Comparison of ENCODE assay signal across 15 cellular contexts in genomic region chr2:45184606-45185005, GRCh38.
A peak's percentile ranks its signal among the peaks of the same experiment; 100 is the strongest.
DNase-seq lines count a peak whose midpoint lies in the region; ATAC-seq, FAIRE-seq and TF ChIP-seq lines count a peak whose summit lies in the region.
"Had no signal": no experiment of that assay in that cellular context is flagged by ENCODE, and none has a peak within 500 bp of the region (broad histone marks: within the 10 kb centered on the region; RNA-seq: fewer than 3 reads in every experiment).

No MANE protein-coding gene starts in this region.

- 62% methylated on average over 2 of the region's 5 CpGs; no CpG with 5 or more reads in 1 of the 2 experiments for WGBS in IMR-90 (ENCODE audit: extremely low coverage in 2 of 2, insufficient read length in 1 of 2), 2 experiments

- TF ChIP-seq RAD21 in IMR-90 (IDR thresholded peaks at IDR 0.05; ENCODE audit: low read length): no peak

- H3K36me3 ChIP-seq in IMR-90 (ENCODE audit: control insufficient read depth, insufficient read depth, low read length) (no peaks in the 10 kb centered on the region), astrocyte (ENCODE audit: insufficient read depth, low read length) (no peaks in the 10 kb centered on the region), left lung (no peaks in the 10 kb centered on the region)

- dilution Hi-C loops in IMR-90 (cut with HindIII; ENCODE audit: low sequenced_read_pairs, unreplicated experiment): no loop called here

- H3K27ac ChIP-seq in IMR-90 (ENCODE audit: insufficient read depth, low read length) (no peak overlapping the region), astrocyte (ENCODE audit: low read depth, low read length) (peak overlapping the region; percentile 2), left lung (no peak overlapping the region)

- POLR2A ChIA-PET in IMR-90 (lab: Charles Lee; ENCODE audit: unreplicated experiment): no interaction called here

- peaks cover 5% of the 10 kb centered on the region for H3K27me3 Mint-ChIP-seq in astrocyte (ENCODE audit: low read depth, unreplicated experiment)

- peak; percentile 82 for DNase-seq in AG10803 (ENCODE audit: low read depth)
- peak; percentile 61 for DNase-seq in IMR-90
- DNase-seq in astrocyte (ENCODE audit: low read depth): peak; percentile 83
- DNase-seq in kidney glomerular epithelial cell (lab: John Stamatoyannopoulos, UW): peak; percentile 82
- no peak for DNase-seq in left lung
- DNase-seq in activated gamma-delta T cell treated with Interleukin-2 at 50 U/mL for 16 hours: no peak
- no peak for DNase-seq in SKM-1 treated with dmso at 0.1 percent for 144 hours (lab: John Stamatoyannopoulos, UW; ENCODE audit: unreplicated experiment)
- DNase-seq: activated CD8-positive, alpha-beta memory T cell treated with anti-CD3 and anti-CD28 coated beads, Interleukin-2, amount 50 U/mL, for 48 hours; activated naive CD8-positive, alpha-beta T cell treated with anti-CD3 and anti-CD28 coated beads for 36 hours; DMS 273 treated with DMSO at 0.1 percent for 48 hours; MM.1S; NCI-H2107 had no signal

- H4K91ac ChIP-seq in IMR-90 (ENCODE audit: insufficient read depth, low read depth, low read length): no peak overlapping the region

- peaks cover 21% of the 10 kb centered on the region for H3K4me1 Mint-ChIP-seq in astrocyte (ENCODE audit: low read depth, unreplicated experiment)
- H3K4me1 Mint-ChIP-seq: activated naive CD8-positive, alpha-beta T cell treated with anti-CD3 and anti-CD28 coated beads for 36 hours had no signal

- peak overlapping the region; percentile 14; the same call in 1 of the 2 replicates for H3K4ac ChIP-seq in IMR-90 (ENCODE audit: low read depth, low read length)

- H3K4me3 ChIP-seq in AG10803 (ENCODE audit: low read length): no peak overlapping the region
- H3K4me3 ChIP-seq in IMR-90 (ENCODE audit: insufficient read depth, low read depth, low read length): no peak overlapping the region
- H3K4me3 ChIP-seq in astrocyte (ENCODE audit: insufficient read depth, low read depth, low read length): no peak overlapping the region
- H3K4me3 ChIP-seq in left lung: no peak overlapping the region

- in situ Hi-C loops in IMR-90 (cut with MboI; ENCODE audit: low sequenced_read_pairs): no loop called here

- intact Hi-C loops in IMR-90 (cut with micrococcal nuclease): no loop called here
- intact Hi-C loops in left lung (cut with DNase I): no loop called here

- peak overlapping the region; percentile 66 for H2AFZ ChIP-seq in IMR-90 (replicated peaks; ENCODE audit: low read length, poor library complexity)
- H2AFZ ChIP-seq in astrocyte (ENCODE audit: low read depth, low read length): no peak overlapping the region

- H3K9ac ChIP-seq in IMR-90 (ENCODE audit: low read depth, low read length): no peak overlapping the region
- no peak overlapping the region for H3K9ac ChIP-seq in astrocyte (ENCODE audit: low read length)

- peaks cover 21% of the 10 kb centered on the region for H3K27me3 ChIP-seq in IMR-90 (ENCODE audit: control insufficient read depth, insufficient read depth, low read length)
- peaks cover 5% of the 10 kb centered on the region for H3K27me3 ChIP-seq in astrocyte (ENCODE audit: insufficient read depth, low read length)
- peaks cover 0 to 7% of the 10 kb centered on the region in 2 donors for H3K27me3 ChIP-seq in left lung

- ATAC-seq in IMR-90 (ENCODE audit: low read depth) (no peak; the same call in 1 of the 2 replicates), HG03097 (IDR thresholded peaks at IDR 0.05; ENCODE audit: low FRiP score, unreplicated experiment) (no peak), left lung (no peak)
- ATAC-seq: WTC11 had no signal

- H3K79me1 ChIP-seq in IMR-90 (ENCODE audit: low read depth in 1 of 2, low read length in 2 of 2): no peaks in the 10 kb centered on the region

- no peak overlapping the region; the same call in 1 of the 2 replicates for H2AK5ac ChIP-seq in IMR-90 (ENCODE audit: low read depth, low read length)

- CTCF ChIA-PET in IMR-90 (lab: Yijun Ruan, JAX): no interaction called here

- H3K18ac ChIP-seq in IMR-90 (ENCODE audit: low read depth, low read length): no peak overlapping the region

- H2AK9ac ChIP-seq in IMR-90 (replicated peaks; ENCODE audit: low read depth, low read length, poor library complexity): no peak overlapping the region

- H2BK120ac ChIP-seq in IMR-90 (ENCODE audit: low read depth, low read length): 0 out of 2 replicates have a peak overlapping the region, but pooled peaks have one; percentile 32

- H3K36me3 Mint-ChIP-seq in astrocyte (ENCODE audit: low read depth, unreplicated experiment): peaks cover 3% of the 10 kb centered on the region
- H3K36me3 Mint-ChIP-seq: activated naive CD8-positive, alpha-beta T cell treated with anti-CD3 and anti-CD28 coated beads for 36 hours; WTC11 had no signal

- TF ChIP-seq POLR2A in IMR-90 (IDR thresholded peaks at IDR 0.05; ENCODE audit: low read depth, low read length): no peak

- H3K9me3 ChIP-seq in IMR-90 (ENCODE audit: control insufficient read depth, insufficient read depth, low read length): no peaks in the 10 kb centered on the region
- H3K9me3 ChIP-seq in astrocyte (ENCODE audit: insufficient read depth, low read depth, low read length): no peaks in the 10 kb centered on the region
- no peaks in the 10 kb centered on the region for H3K9me3 ChIP-seq in left lung

- no peak overlapping the region for H3K23ac ChIP-seq in IMR-90 (ENCODE audit: low read depth, low read length)

- H3K14ac ChIP-seq in IMR-90 (replicated peaks; ENCODE audit: low read depth, low read length): no peak overlapping the region

- no peaks in the 10 kb centered on the region for H4K20me1 ChIP-seq in IMR-90 (ENCODE audit: insufficient read depth, low read length)
- H4K20me1 ChIP-seq in astrocyte (ENCODE audit: insufficient read depth, low read length): no peaks in the 10 kb centered on the region

- 0 out of 2 replicates have a peak, but pooled peaks cover 12% of the 10 kb centered on the region for H3K9me1 ChIP-seq in IMR-90 (ENCODE audit: insufficient read depth, low read length)

- H3K4me2 ChIP-seq in IMR-90 (ENCODE audit: low read depth, low read length): no peak overlapping the region
- H3K4me2 ChIP-seq in astrocyte (ENCODE audit: low read length): peak overlapping the region; percentile 39

- peaks cover 2% of the 10 kb centered on the region for H3K9me3 Mint-ChIP-seq in astrocyte (ENCODE audit: unreplicated experiment)
- H3K9me3 Mint-ChIP-seq: activated naive CD8-positive, alpha-beta T cell treated with anti-CD3 and anti-CD28 coated beads for 36 hours; WTC11 had no signal

- TF ChIP-seq CTCF in AG10803 (conservative IDR thresholded peaks at IDR 0.05; ENCODE audit: low read length) (no peak), IMR-90 (conservative IDR thresholded peaks at IDR 0.05; ENCODE audit: low read depth, low read length) (no peak), astrocyte (IDR thresholded peaks at IDR 0.05; ENCODE audit: insufficient read depth, low read depth, low read length) (no peak), left lung (IDR thresholded peaks at IDR 0.05) (no peak)

- peak; percentile 99 for FAIRE-seq in astrocyte (lab: Jason Lieb, UNC)

- H2BK20ac ChIP-seq in IMR-90 (ENCODE audit: low read depth, low read length): 0 out of 2 replicates have a peak overlapping the region, but pooled peaks have one; percentile 27

- H3K79me2 ChIP-seq in astrocyte (ENCODE audit: insufficient read depth, low read length): no peaks in the 10 kb centered on the region

- no peak overlapping the region for H2BK5ac ChIP-seq in IMR-90 (ENCODE audit: low read depth, low read length, poor library complexity, severe bottlenecking)

- H3K4me1 ChIP-seq in IMR-90 (ENCODE audit: control insufficient read depth, insufficient read depth, low read length): peaks cover 11% of the 10 kb centered on the region
- peaks cover 18% of the 10 kb centered on the region for H3K4me1 ChIP-seq in astrocyte (ENCODE audit: insufficient read depth, low read length)
- no peaks in the 10 kb centered on the region for H3K4me1 ChIP-seq in left lung

- BruUV-seq in IMR-90 (replicated peaks; lab: Mats Ljungman, UMichigan): no TSS peak

- no peak overlapping the region for H4K8ac ChIP-seq in IMR-90 (ENCODE audit: low read depth in 2 of 2, low read length in 2 of 2)

- no peak overlapping the region for H3K4me3 Mint-ChIP-seq in astrocyte (ENCODE audit: unreplicated experiment)
- H3K4me3 Mint-ChIP-seq: activated naive CD8-positive, alpha-beta T cell treated with anti-CD3 and anti-CD28 coated beads for 36 hours; WTC11 had no signal

- no peak overlapping the region for H3K56ac ChIP-seq in IMR-90 (ENCODE audit: extremely low read depth, insufficient read depth, low read length)

- peak overlapping the region; percentile 35 for H3K27ac Mint-ChIP-seq in astrocyte (ENCODE audit: unreplicated experiment)
- H3K27ac Mint-ChIP-seq: activated naive CD8-positive, alpha-beta T cell treated with anti-CD3 and anti-CD28 coated beads for 36 hours; progenitor cell of endocrine pancreas; WTC11 had no signal

- H4K5ac ChIP-seq in IMR-90 (ENCODE audit: low read depth, low read length): no peak overlapping the region

- H2BK15ac ChIP-seq in IMR-90 (ENCODE audit: low read depth, low read length): peak overlapping the region; percentile 93; the same call in 1 of the 3 replicates

TF ChIP-seq in IMR-90, 13 proteins besides CTCF, POLR2A, EP300 and RAD21:
- no peak for TF ChIP-seq MAFK (IDR thresholded peaks at IDR 0.05; ENCODE audit: low read depth, low read length)
- no peak for TF ChIP-seq MXI1 (IDR thresholded peaks at IDR 0.05; ENCODE audit: borderline replicate concordance, low read depth, low read length)
- TF ChIP-seq RFX5 (IDR thresholded peaks at IDR 0.05; ENCODE audit: low read depth, low read length): no peak
- TF ChIP-seq SMC3 (IDR thresholded peaks at IDR 0.05; ENCODE audit: low read depth, low read length): no peak
- no peak for TF ChIP-seq CHD1 (IDR thresholded peaks at IDR 0.05; ENCODE audit: low read depth, low read length)
- TF ChIP-seq NFE2L2 (IDR thresholded peaks at IDR 0.05; ENCODE audit: low read depth, low read length): no peak
- no peak for TF ChIP-seq CEBPB (IDR thresholded peaks at IDR 0.05; ENCODE audit: low read depth, low read length)
- TF ChIP-seq RCOR1 (IDR thresholded peaks at IDR 0.05; ENCODE audit: insufficient replicate concordance, low read length): no peak
- TF ChIP-seq USF2 (IDR thresholded peaks at IDR 0.05; ENCODE audit: low read depth, low read length): no peak

Comparison
In these comparisons a context has a peak if more than half of its experiments do, and no peak if none do; other contexts are left out.
1. DNase-seq: peak in AG10803 (single experiment), IMR-90 (single experiment), astrocyte (single experiment) and kidney glomerular epithelial cell (single experiment); none in left lung (0 of 2), activated gamma-delta T cell treated with Interleukin-2 at 50 U/mL for 16 hours (single experiment) and SKM-1 treated with dmso at 0.1 percent for 144 hours (single experiment).